1 cellular context compared by ENCODE assay signal in the genomic region with DNA sequence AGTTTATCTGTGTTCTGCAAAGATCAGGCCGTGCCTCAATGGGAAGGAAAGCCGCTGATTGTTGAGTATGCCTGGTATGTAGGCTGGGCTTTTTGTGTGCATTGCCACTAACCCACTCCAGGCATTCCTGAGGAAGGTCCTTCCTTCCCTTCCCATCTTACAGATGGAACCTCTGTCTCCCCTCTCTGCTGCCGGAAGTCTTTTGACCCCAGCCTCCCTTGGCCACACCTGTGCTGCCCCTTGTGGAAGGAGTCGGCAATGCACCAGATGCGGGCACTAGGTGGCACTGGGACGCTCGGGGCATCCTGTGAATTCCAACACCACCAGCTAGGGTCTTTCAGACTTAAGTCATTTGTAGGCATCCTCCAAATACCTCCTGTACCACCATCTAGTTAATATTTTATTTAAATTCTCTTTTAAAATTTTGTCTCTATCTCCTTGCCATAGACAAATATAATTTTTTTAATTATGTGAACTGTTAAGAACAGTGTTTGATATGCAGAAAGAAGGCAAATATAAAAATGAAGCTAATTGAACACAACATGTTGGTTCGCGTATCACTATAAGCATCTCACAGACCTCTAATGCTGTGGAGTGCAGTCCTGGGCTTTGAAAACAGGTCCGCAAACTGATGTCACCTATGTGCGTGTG.
TF ChIP-seq lines count a peak whose summit lies in the region.

No MANE protein-coding gene starts in this region.

TF ChIP-seq in WTC11, 78 proteins besides CTCF, POLR2A, EP300 and RAD21 (continued from another document):
- TF ChIP-seq, protein P1, sequence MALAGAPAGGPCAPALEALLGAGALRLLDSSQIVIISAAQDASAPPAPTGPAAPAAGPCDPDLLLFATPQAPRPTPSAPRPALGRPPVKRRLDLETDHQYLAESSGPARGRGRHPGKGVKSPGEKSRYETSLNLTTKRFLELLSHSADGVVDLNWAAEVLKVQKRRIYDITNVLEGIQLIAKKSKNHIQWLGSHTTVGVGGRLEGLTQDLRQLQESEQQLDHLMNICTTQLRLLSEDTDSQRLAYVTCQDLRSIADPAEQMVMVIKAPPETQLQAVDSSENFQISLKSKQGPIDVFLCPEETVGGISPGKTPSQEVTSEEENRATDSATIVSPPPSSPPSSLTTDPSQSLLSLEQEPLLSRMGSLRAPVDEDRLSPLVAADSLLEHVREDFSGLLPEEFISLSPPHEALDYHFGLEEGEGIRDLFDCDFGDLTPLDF (CRISPR knock-in tag; IDR thresholded peaks at IDR 0.05): no peak
- TF ChIP-seq TCF7 (CRISPR knock-in tag; IDR thresholded peaks at IDR 0.05; ENCODE audit: low read depth) (no peak), ZNF317 (CRISPR knock-in tag; IDR thresholded peaks at IDR 0.05; ENCODE audit: borderline replicate concordance, low read depth) (no peak), GTF2I (CRISPR knock-in tag; conservative IDR thresholded peaks at IDR 0.05) (no peak), ZNF671 (CRISPR knock-in tag; IDR thresholded peaks at IDR 0.05) (no peak), NR3C1 (CRISPR knock-in tag; conservative IDR thresholded peaks at IDR 0.05; ENCODE audit: low read depth) (no peak), HMGA2 (CRISPR knock-in tag; IDR thresholded peaks at IDR 0.05) (no peak)
- TF ChIP-seq, protein P2, sequence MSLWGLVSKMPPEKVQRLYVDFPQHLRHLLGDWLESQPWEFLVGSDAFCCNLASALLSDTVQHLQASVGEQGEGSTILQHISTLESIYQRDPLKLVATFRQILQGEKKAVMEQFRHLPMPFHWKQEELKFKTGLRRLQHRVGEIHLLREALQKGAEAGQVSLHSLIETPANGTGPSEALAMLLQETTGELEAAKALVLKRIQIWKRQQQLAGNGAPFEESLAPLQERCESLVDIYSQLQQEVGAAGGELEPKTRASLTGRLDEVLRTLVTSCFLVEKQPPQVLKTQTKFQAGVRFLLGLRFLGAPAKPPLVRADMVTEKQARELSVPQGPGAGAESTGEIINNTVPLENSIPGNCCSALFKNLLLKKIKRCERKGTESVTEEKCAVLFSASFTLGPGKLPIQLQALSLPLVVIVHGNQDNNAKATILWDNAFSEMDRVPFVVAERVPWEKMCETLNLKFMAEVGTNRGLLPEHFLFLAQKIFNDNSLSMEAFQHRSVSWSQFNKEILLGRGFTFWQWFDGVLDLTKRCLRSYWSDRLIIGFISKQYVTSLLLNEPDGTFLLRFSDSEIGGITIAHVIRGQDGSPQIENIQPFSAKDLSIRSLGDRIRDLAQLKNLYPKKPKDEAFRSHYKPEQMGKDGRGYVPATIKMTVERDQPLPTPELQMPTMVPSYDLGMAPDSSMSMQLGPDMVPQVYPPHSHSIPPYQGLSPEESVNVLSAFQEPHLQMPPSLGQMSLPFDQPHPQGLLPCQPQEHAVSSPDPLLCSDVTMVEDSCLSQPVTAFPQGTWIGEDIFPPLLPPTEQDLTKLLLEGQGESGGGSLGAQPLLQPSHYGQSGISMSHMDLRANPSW (CRISPR knock-in tag; conservative IDR thresholded peaks at IDR 0.05; ENCODE audit: low read depth): no peak
- TF ChIP-seq, protein P3, sequence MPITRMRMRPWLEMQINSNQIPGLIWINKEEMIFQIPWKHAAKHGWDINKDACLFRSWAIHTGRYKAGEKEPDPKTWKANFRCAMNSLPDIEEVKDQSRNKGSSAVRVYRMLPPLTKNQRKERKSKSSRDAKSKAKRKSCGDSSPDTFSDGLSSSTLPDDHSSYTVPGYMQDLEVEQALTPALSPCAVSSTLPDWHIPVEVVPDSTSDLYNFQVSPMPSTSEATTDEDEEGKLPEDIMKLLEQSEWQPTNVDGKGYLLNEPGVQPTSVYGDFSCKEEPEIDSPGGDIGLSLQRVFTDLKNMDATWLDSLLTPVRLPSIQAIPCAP (CRISPR knock-in tag; IDR thresholded peaks at IDR 0.05): no peak
- TF ChIP-seq, protein P4, sequence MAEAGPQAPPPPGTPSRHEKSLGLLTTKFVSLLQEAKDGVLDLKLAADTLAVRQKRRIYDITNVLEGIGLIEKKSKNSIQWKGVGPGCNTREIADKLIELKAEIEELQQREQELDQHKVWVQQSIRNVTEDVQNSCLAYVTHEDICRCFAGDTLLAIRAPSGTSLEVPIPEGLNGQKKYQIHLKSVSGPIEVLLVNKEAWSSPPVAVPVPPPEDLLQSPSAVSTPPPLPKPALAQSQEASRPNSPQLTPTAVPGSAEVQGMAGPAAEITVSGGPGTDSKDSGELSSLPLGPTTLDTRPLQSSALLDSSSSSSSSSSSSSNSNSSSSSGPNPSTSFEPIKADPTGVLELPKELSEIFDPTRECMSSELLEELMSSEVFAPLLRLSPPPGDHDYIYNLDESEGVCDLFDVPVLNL (CRISPR knock-in tag; IDR thresholded peaks at IDR 0.05; ENCODE audit: borderline replicate concordance, low read depth): no peak
- TF ChIP-seq, protein P5, sequence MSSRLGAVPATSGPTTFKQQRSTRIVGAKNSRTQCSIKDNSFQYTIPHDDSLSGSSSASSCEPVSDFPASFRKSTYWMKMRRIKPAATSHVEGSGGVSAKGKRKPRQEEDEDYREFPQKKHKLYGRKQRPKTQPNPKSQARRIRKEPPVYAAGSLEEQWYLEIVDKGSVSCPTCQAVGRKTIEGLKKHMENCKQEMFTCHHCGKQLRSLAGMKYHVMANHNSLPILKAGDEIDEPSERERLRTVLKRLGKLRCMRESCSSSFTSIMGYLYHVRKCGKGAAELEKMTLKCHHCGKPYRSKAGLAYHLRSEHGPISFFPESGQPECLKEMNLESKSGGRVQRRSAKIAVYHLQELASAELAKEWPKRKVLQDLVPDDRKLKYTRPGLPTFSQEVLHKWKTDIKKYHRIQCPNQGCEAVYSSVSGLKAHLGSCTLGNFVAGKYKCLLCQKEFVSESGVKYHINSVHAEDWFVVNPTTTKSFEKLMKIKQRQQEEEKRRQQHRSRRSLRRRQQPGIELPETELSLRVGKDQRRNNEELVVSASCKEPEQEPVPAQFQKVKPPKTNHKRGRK (CRISPR knock-in tag; IDR thresholded peaks at IDR 0.05; ENCODE audit: borderline replicate concordance): no peak
- TF ChIP-seq, protein P6, sequence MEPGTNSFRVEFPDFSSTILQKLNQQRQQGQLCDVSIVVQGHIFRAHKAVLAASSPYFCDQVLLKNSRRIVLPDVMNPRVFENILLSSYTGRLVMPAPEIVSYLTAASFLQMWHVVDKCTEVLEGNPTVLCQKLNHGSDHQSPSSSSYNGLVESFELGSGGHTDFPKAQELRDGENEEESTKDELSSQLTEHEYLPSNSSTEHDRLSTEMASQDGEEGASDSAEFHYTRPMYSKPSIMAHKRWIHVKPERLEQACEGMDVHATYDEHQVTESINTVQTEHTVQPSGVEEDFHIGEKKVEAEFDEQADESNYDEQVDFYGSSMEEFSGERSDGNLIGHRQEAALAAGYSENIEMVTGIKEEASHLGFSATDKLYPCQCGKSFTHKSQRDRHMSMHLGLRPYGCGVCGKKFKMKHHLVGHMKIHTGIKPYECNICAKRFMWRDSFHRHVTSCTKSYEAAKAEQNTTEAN (CRISPR knock-in tag; IDR thresholded peaks at IDR 0.05): no peak
TF ChIP-seq in WTC11: peak in this region for 0.
